In genomic region chr7:108142675-108143259, GRCh38 we compare ENCODE assay signal across 23 cellular contexts. TPM values are rescaled to one million over a fixed set of nuclear protein-coding genes. Genes with fewer than 3 reads are reported as not detected.
"Had no signal": no experiment of that assay in that cellular context is flagged by ENCODE, and none has a peak within 500 bp of the region (broad histone marks: within the 10 kb centered on the region; RNA-seq: fewer than 3 reads in every experiment).

No MANE protein-coding gene starts in this region.

- FAIRE-seq: kidney, pancreas had no signal

- H3K36me3 Mint-ChIP-seq: neural progenitor cell; stimulated activated effector memory CD8-positive, alpha-beta T cell treated with anti-CD3 and anti-CD28 coated beads, Interleukin-12 subunit alpha, Interleukin-12 subunit beta, amount 100 ng/mL, for 72 hours had no signal

- H3K4me1 ChIP-seq: neural progenitor cell, pancreas, psoas muscle, right lobe of liver, uterus had no signal

- H3K79me2 ChIP-seq: hepatocyte had no signal

- H3K4me1 Mint-ChIP-seq: naive thymus-derived CD8-positive, alpha-beta T cell; neural progenitor cell; stimulated activated effector memory CD8-positive, alpha-beta T cell treated with anti-CD3 and anti-CD28 coated beads, Interleukin-12 subunit alpha, Interleukin-12 subunit beta, amount 100 ng/mL, for 72 hours had no signal

- H3K27ac ChIP-seq: dorsolateral prefrontal cortex, gastroesophageal sphincter, hepatocyte, neural progenitor cell, pancreas, psoas muscle, right lobe of liver, tibial artery, upper lobe of left lung, uterus had no signal

- H3K27ac Mint-ChIP-seq: naive thymus-derived CD8-positive, alpha-beta T cell; neural progenitor cell; stimulated activated effector memory CD8-positive, alpha-beta T cell treated with anti-CD3 and anti-CD28 coated beads, Interleukin-12 subunit alpha, Interleukin-12 subunit beta, amount 100 ng/mL, for 72 hours; stimulated activated naive CD8-positive, alpha-beta T cell treated with anti-CD3 and anti-CD28 coated beads, Interleukin-15, Interleukin-2, amounts not matched to agents 100 ng/mL and 50 ng/mL, for 24 hours had no signal

- ATAC-seq: esophagus mucosa; gastroesophageal sphincter; left cardiac atrium; naive thymus-derived CD8-positive, alpha-beta T cell; pancreas; psoas muscle; right lobe of liver; stimulated activated effector memory CD8-positive, alpha-beta T cell treated with anti-CD3 and anti-CD28 coated beads, Interleukin-12 subunit alpha, Interleukin-12 subunit beta, amount 100 ng/mL, for 72 hours had no signal

- H3K9ac ChIP-seq: neural progenitor cell had no signal

- H3K4me3 ChIP-seq: dorsolateral prefrontal cortex, gastroesophageal sphincter, hepatocyte, neural progenitor cell, pancreas, psoas muscle, right lobe of liver, tibial artery, upper lobe of left lung, uterus had no signal

- H2AFZ ChIP-seq: hepatocyte, neural progenitor cell had no signal

- DNase-seq: cortex of kidney; dorsolateral prefrontal cortex; effector CD8-positive, alpha-beta T cell; kidney; left cardiac atrium; naive thymus-derived CD8-positive, alpha-beta T cell; occipital lobe; pancreas; psoas muscle; retina; right lobe of liver; stimulated activated CD4-positive, alpha-beta T cell treated with anti-CD3 and anti-CD28 coated beads, Interleukin-4, amount 100 ng/mL, for 1 hour; stimulated activated CD8-positive, alpha-beta memory T cell treated with anti-CD3 and anti-CD28 coated beads, Interleukin-4, amount 100 ng/mL, for 48 hours; tibial artery; upper lobe of left lung; uterus had no signal

- H3K27me3 ChIP-seq: dorsolateral prefrontal cortex, gastroesophageal sphincter, hepatocyte, neural progenitor cell, pancreas, right lobe of liver, tibial artery, upper lobe of left lung, uterus had no signal

- H3K36me3 ChIP-seq: gastroesophageal sphincter, neural progenitor cell, pancreas, right lobe of liver, tibial artery, upper lobe of left lung, uterus had no signal

- H3K9me3 Mint-ChIP-seq: neural progenitor cell; stimulated activated effector memory CD8-positive, alpha-beta T cell treated with anti-CD3 and anti-CD28 coated beads, Interleukin-12 subunit alpha, Interleukin-12 subunit beta, amount 100 ng/mL, for 72 hours had no signal

- H3K4me2 ChIP-seq: hepatocyte, neural progenitor cell had no signal

- H3K9me3 ChIP-seq: gastroesophageal sphincter, pancreas, psoas muscle, right lobe of liver, tibial artery, upper lobe of left lung, uterus had no signal

- H3K4me3 Mint-ChIP-seq: naive thymus-derived CD8-positive, alpha-beta T cell; neural progenitor cell; stimulated activated effector memory CD8-positive, alpha-beta T cell treated with anti-CD3 and anti-CD28 coated beads, Interleukin-12 subunit alpha, Interleukin-12 subunit beta, amount 100 ng/mL, for 72 hours; stimulated activated naive CD8-positive, alpha-beta T cell treated with anti-CD3 and anti-CD28 coated beads, Interleukin-15, Interleukin-2, amounts not matched to agents 100 ng/mL and 50 ng/mL, for 24 hours had no signal

RNA-seq across cellular contexts. Expression of gene LAMB4, which starts 12.6 kb away (rescaled TPM):
- total RNA-seq: lung microvascular endothelial cell, right lobe of liver had no signal
- polyA plus RNA-seq: naive thymus-derived CD8-positive, alpha-beta T cell had no signal
